10 cellular contexts compared by ENCODE assay signal in genomic region chr9:134215709-134216448, GRCh38. TPM values are rescaled to one million over a fixed set of nuclear protein-coding genes. Genes with fewer than 3 reads are reported as not detected.
DNase-seq lines count a peak whose midpoint lies in the region; ATAC-seq and TF ChIP-seq lines count a peak whose summit lies in the region.
"Had no signal": no experiment of that assay in that cellular context is flagged by ENCODE, and none has a peak within 500 bp of the region (broad histone marks: within the 10 kb centered on the region; RNA-seq: fewer than 3 reads in every experiment).

No MANE protein-coding gene starts in this region.

- H3K4me1 Mint-ChIP-seq in brain (peaks cover 59% of the 10 kb centered on the region), H9 (peaks cover 4 to 9% of the 10 kb centered on the region in 2 experiments; a peak in 3 of 4 replicates)
- no peaks in the 10 kb centered on the region for H3K4me1 Mint-ChIP-seq in naive thymus-derived CD4-positive, alpha-beta T cell
- H3K4me1 Mint-ChIP-seq: activated naive CD8-positive, alpha-beta T cell treated with anti-CD3 and anti-CD28 coated beads, Interleukin-2, amount 50 U/mL, for 24 hours had no signal

- H3K79me2 ChIP-seq in H9 (ENCODE audit: insufficient read depth, low read length), result no peaks in the 10 kb centered on the region

- peak overlapping the region; percentile 15 to 54 (median 44) for H3K4me3 ChIP-seq in liver (ENCODE audit: low read depth in 1 of 3, low read length in 3 of 3)
- H3K4me3 ChIP-seq in stomach, result no peak overlapping the region
- no peak overlapping the region for H3K4me3 ChIP-seq in naive thymus-derived CD4-positive, alpha-beta T cell (ENCODE audit: low read length)

- POLR2A ChIA-PET in naive thymus-derived CD4-positive, alpha-beta T cell (lab: Charles Lee), result no interaction called here

- no peak overlapping the region for H3K4me2 ChIP-seq in H9 (ENCODE audit: insufficient read depth, insufficient read length, low read length)

- ATAC-seq in HG03175 (IDR thresholded peaks at IDR 0.05; ENCODE audit: unreplicated experiment), result no peak
- no peak for ATAC-seq in naive thymus-derived CD4-positive, alpha-beta T cell
- ATAC-seq: activated naive CD8-positive, alpha-beta T cell treated with anti-CD3 and anti-CD28 coated beads, Interleukin-2, amount 50 U/mL, for 24 hours had no signal

- intact Hi-C loops in stomach (cut with DNase I; ENCODE audit: low total_unique reads), result no loop called here
- intact Hi-C loops in naive thymus-derived CD4-positive, alpha-beta T cell (cut with micrococcal nuclease), result loop anchor here in 1 of 2 donors (2.0 kb wide), 1 partner anchor 45 kb away; no protein-coding TSS in a partner anchor

- H3K27ac Mint-ChIP-seq in brain (peak overlapping the region; percentile 77 to 98 (median 93)), H9 (no peak overlapping the region)
- H3K27ac Mint-ChIP-seq in naive thymus-derived CD4-positive, alpha-beta T cell, result no peak overlapping the region
- H3K27ac Mint-ChIP-seq: activated naive CD8-positive, alpha-beta T cell treated with anti-CD3 and anti-CD28 coated beads, Interleukin-2, amount 50 U/mL, for 24 hours had no signal

- H3K4me1 ChIP-seq in liver (ENCODE audit: control insufficient read depth in 4 of 4, insufficient read depth in 4 of 4, low read length in 3 of 4), result peaks cover 21 to 72% (median 51%) of the 10 kb centered on the region in 4 donors
- H3K4me1 ChIP-seq in stomach, result peaks cover 10 to 31% (median 27%) of the 10 kb centered on the region in 4 donors
- no peaks in the 10 kb centered on the region for H3K4me1 ChIP-seq in H9 (ENCODE audit: insufficient read depth, low read length)
- no peaks in the 10 kb centered on the region for H3K4me1 ChIP-seq in naive thymus-derived CD4-positive, alpha-beta T cell (ENCODE audit: control insufficient read depth in 2 of 2, insufficient read depth in 2 of 2, low read length in 2 of 2)

- H4K5ac ChIP-seq in H9 (ENCODE audit: insufficient read length, low read depth, low read length), result no peak overlapping the region

- WGBS in liver, result 45% methylated on average over 30 of the region's 30 CpGs
- WGBS in stomach, 5 donors, result 28 to 67% (median 37%) methylated on average over 22 to 30 of the region's 30 CpGs
- no CpG with 5 or more reads among the region's 30 CpGs for WGBS in H9 (ENCODE audit: extremely low coverage, insufficient read length, low lambda C conversion rate)

- H3K23ac ChIP-seq in H9 (ENCODE audit: insufficient read length, low read depth, low read length), result no peak overlapping the region

- no peak overlapping the region for H4K8ac ChIP-seq in H9 (replicated peaks; ENCODE audit: insufficient read length, low read depth, low read length)

- peaks cover 6% of the 10 kb centered on the region for H3K27me3 Mint-ChIP-seq in brain
- no peaks in the 10 kb centered on the region for H3K27me3 Mint-ChIP-seq in H9 (ENCODE audit: low read depth)
- H3K27me3 Mint-ChIP-seq in naive thymus-derived CD4-positive, alpha-beta T cell, result no peaks in the 10 kb centered on the region
- H3K27me3 Mint-ChIP-seq: activated naive CD8-positive, alpha-beta T cell treated with anti-CD3 and anti-CD28 coated beads, Interleukin-2, amount 50 U/mL, for 24 hours had no signal

- peak overlapping the region; percentile 71 to 82 for H3K9ac ChIP-seq in liver (ENCODE audit: low read depth in 1 of 2, low read length in 2 of 2)
- no peak overlapping the region for H3K9ac ChIP-seq in H9 (ENCODE audit: extremely low read depth, insufficient read length, low read length)

- H3K36me3 Mint-ChIP-seq in brain (no peaks in the 10 kb centered on the region), H9 (ENCODE audit: insufficient read depth in 1 of 3, low read depth in 3 of 3) (no peaks in the 10 kb centered on the region)
- H3K36me3 Mint-ChIP-seq in naive thymus-derived CD4-positive, alpha-beta T cell, result no peaks in the 10 kb centered on the region

- H3K4me3 Mint-ChIP-seq in brain (peak overlapping the region in 1 of 5 experiments; percentile 43), H9 (no peak overlapping the region)
- no peak overlapping the region for H3K4me3 Mint-ChIP-seq in naive thymus-derived CD4-positive, alpha-beta T cell
- H3K4me3 Mint-ChIP-seq: activated naive CD8-positive, alpha-beta T cell treated with anti-CD3 and anti-CD28 coated beads, Interleukin-2, amount 50 U/mL, for 24 hours had no signal

- no peak overlapping the region for H3K56ac ChIP-seq in H9 (ENCODE audit: insufficient read length, low read depth, low read length)

- H3K9me3 ChIP-seq in liver (ENCODE audit: control insufficient read depth in 4 of 4, low read length in 3 of 4) (no peaks in the 10 kb centered on the region), stomach (peaks cover 0 to 5% (median 2%) of the 10 kb centered on the region in 4 donors), H9 (ENCODE audit: control insufficient read depth, low read depth, low read length) (no peaks in the 10 kb centered on the region)
- H3K9me3 ChIP-seq in naive thymus-derived CD4-positive, alpha-beta T cell (ENCODE audit: control insufficient read depth in 2 of 3, low read length in 3 of 3), result peaks cover 0 to 7% (median 0%) of the 10 kb centered on the region in 3 experiments

- H3K27me3 ChIP-seq in liver (ENCODE audit: control insufficient read depth in 4 of 4, insufficient read depth in 4 of 4, low read length in 3 of 4), result no peaks in the 10 kb centered on the region
- no peaks in the 10 kb centered on the region for H3K27me3 ChIP-seq in stomach
- no peaks in the 10 kb centered on the region for H3K27me3 ChIP-seq in H9 (ENCODE audit: insufficient read depth, low read length)
- H3K27me3 ChIP-seq in naive thymus-derived CD4-positive, alpha-beta T cell (ENCODE audit: control insufficient read depth in 2 of 2, insufficient read depth in 2 of 2, low read length in 2 of 2), result no peaks in the 10 kb centered on the region

- H4K20me1 ChIP-seq in H9 (ENCODE audit: control insufficient read depth, insufficient read depth, insufficient read length), result no peaks in the 10 kb centered on the region

- H2BK15ac ChIP-seq in H9 (ENCODE audit: low read depth, low read length), result no peak overlapping the region

- TF ChIP-seq EP300 in stomach (IDR thresholded peaks at IDR 0.05), result no peak

- no peak overlapping the region for H2BK20ac ChIP-seq in H9 (ENCODE audit: low read depth, low read length, poor library complexity, severe bottlenecking)

- H3K18ac ChIP-seq in H9 (ENCODE audit: insufficient read length, low read depth, low read length), result no peak overlapping the region

- CTCF ChIA-PET in naive thymus-derived CD4-positive, alpha-beta T cell (lab: Charles Lee), result interaction anchor here (0.6 kb wide), 2 partner anchors 11 to 771 kb away, joined by 3 read pairs; no protein-coding TSS in a partner anchor

- TF ChIP-seq CTCF in brain (conservative IDR thresholded peaks at IDR 0.05), result no peak
- no peak for TF ChIP-seq CTCF in liver (IDR thresholded peaks at IDR 0.05; ENCODE audit: low read depth, low read length, missing input control)
- TF ChIP-seq CTCF in stomach (IDR thresholded peaks at IDR 0.05), result no peak
- TF ChIP-seq CTCF in H9 (conservative IDR thresholded peaks at IDR 0.05), result no peak

- no peaks in the 10 kb centered on the region for H3K23me2 ChIP-seq in H9 (ENCODE audit: insufficient read length, low read depth, low read length, poor library complexity, severe bottlenecking)

- no peak overlapping the region for H2AK5ac ChIP-seq in H9 (ENCODE audit: insufficient read length, low read length)

- no peak overlapping the region for H2BK120ac ChIP-seq in H9 (ENCODE audit: low read depth, low read length, poor library complexity, severe bottlenecking)

- H2BK12ac ChIP-seq in H9 (ENCODE audit: insufficient read length, low read depth, low read length), result no peak overlapping the region

- H3K27ac ChIP-seq in liver (ENCODE audit: low read depth in 1 of 2, low read length in 2 of 2), result peak overlapping the region; percentile 95 to 99
- peak overlapping the region; percentile 59 to 80 (median 68) for H3K27ac ChIP-seq in stomach
- no peak overlapping the region for H3K27ac ChIP-seq in H9 (ENCODE audit: insufficient read length, low read depth, low read length)
- H3K27ac ChIP-seq in naive thymus-derived CD4-positive, alpha-beta T cell (ENCODE audit: low read depth, low read length), result no peak overlapping the region

- no peaks in the 10 kb centered on the region for H3K79me1 ChIP-seq in H9 (ENCODE audit: insufficient read depth, low read depth, low read length, poor library complexity, severe bottlenecking)

- no peak for TF ChIP-seq POLR2A in stomach (IDR thresholded peaks at IDR 0.05)

- H3T11ph ChIP-seq in H9 (ENCODE audit: low read length), result no peak overlapping the region

- peak; percentile 48 for DNase-seq in NCI-H1694 (lab: John Stamatoyannopoulos, UW)
- peak; percentile 40 for DNase-seq in stomach
- DNase-seq in glomerular visceral epithelial cell (ENCODE audit: extremely low spot score), result no peak
- no peak for DNase-seq in H9
- DNase-seq in naive thymus-derived CD4-positive, alpha-beta T cell, result no peak
- DNase-seq: activated naive CD8-positive, alpha-beta T cell treated with anti-CD3 and anti-CD28 coated beads, Interleukin-2, amount 50 U/mL, for 24 hours had no signal

- TF ChIP-seq RAD21 in liver (IDR thresholded peaks at IDR 0.05), result no peak

- H2BK5ac ChIP-seq in H9 (ENCODE audit: insufficient read length, low read length), result no peak overlapping the region

- H2AFZ ChIP-seq in H9 (ENCODE audit: low read length), result no peak overlapping the region

- peaks cover 0 to 13% (median 4%) of the 10 kb centered on the region in 5 experiments for H3K9me3 Mint-ChIP-seq in brain
- H3K9me3 Mint-ChIP-seq in H9, result no peaks in the 10 kb centered on the region; a peak in 1 of 5 replicates
- peaks cover 0 to 8% (median 3%) of the 10 kb centered on the region in 11 donors for H3K9me3 Mint-ChIP-seq in naive thymus-derived CD4-positive, alpha-beta T cell
- H3K9me3 Mint-ChIP-seq: activated naive CD8-positive, alpha-beta T cell treated with anti-CD3 and anti-CD28 coated beads, Interleukin-2, amount 50 U/mL, for 24 hours had no signal

- H3K14ac ChIP-seq in H9 (ENCODE audit: insufficient read depth, low read length), result no peak overlapping the region; the same call in 1 of the 2 replicates

- H4K91ac ChIP-seq in H9 (ENCODE audit: insufficient read length, low read depth, low read length), result no peak overlapping the region

- H3K4ac ChIP-seq in H9 (ENCODE audit: low read depth, low read length), result no peak overlapping the region

- H3K36me3 ChIP-seq in liver (ENCODE audit: control insufficient read depth in 4 of 4, insufficient read depth in 3 of 4, low read depth in 1 of 4, low read length in 3 of 4) (no peaks in the 10 kb centered on the region), stomach (no peaks in the 10 kb centered on the region)
- no peaks in the 10 kb centered on the region for H3K36me3 ChIP-seq in naive thymus-derived CD4-positive, alpha-beta T cell (ENCODE audit: control insufficient read depth in 2 of 3, insufficient read depth in 3 of 3, low read length in 3 of 3)

TF ChIP-seq in liver, 16 proteins besides CTCF, POLR2A, EP300 and RAD21 (continues in another document):
- TF ChIP-seq GABPA (IDR thresholded peaks at IDR 0.05 in 1 of 2, conservative IDR thresholded peaks at IDR 0.05 in 1 of 2) (no peak), YY1 (IDR thresholded peaks at IDR 0.05) (peak; percentile 21)

RNA-seq across cellular contexts. Expression of gene RNU6ATAC, which starts 51.5 kb away (rescaled TPM):
- polyA plus RNA-seq in brain (ENCODE audit: insufficient read depth, low read depth, low replicate concordance) (not detected), liver (not detected), stomach (not detected)
- total RNA-seq in liver (not detected), stomach (not detected), H9 (2021) (132 and 134 TPM in 2 replicates)
- 10 to 100 TPM; 17.1 to 67.0 (median 31.6) TPM for total RNA-seq in naive thymus-derived CD4-positive, alpha-beta T cell
- not detected for polyA plus RNA-seq in naive thymus-derived CD4-positive, alpha-beta T cell
- polyA plus RNA-seq: thymus had no signal

Comparison
In these comparisons a context has a peak if more than half of its experiments do, and no peak if none do; other contexts are left out.
1. DNase-seq: peak in NCI-H1694 (single experiment) and stomach (single experiment); none in glomerular visceral epithelial cell (single experiment), H9 (single experiment) and naive thymus-derived CD4-positive, alpha-beta T cell (0 of 9).
2. H3K27ac Mint-ChIP-seq: peak in brain (5 of 5); none in H9 (0 of 3) and naive thymus-derived CD4-positive, alpha-beta T cell (0 of 9).
3. H3K27ac ChIP-seq: peak in liver (2 of 2) and stomach (5 of 5); none in H9 (single experiment) and naive thymus-derived CD4-positive, alpha-beta T cell (single experiment).
4. H3K4me3 ChIP-seq: peak in liver (3 of 3); none in stomach (0 of 4) and naive thymus-derived CD4-positive, alpha-beta T cell (single experiment).
5. RNA of gene RNU6ATAC, which starts 51.5 kb away (total RNA-seq): 132 to 134 TPM in H9 and 17.1 to 67.0 TPM in naive thymus-derived CD4-positive, alpha-beta T cell; not detected in liver and not detected in stomach; every median in the first group is over 10 times any median in the second.